Comparison of ENCODE assay signal across 8 cellular contexts in genomic region chr17:38353084-38353604, GRCh38. TPM values are rescaled to one million over a fixed set of nuclear protein-coding genes. Genes with fewer than 3 reads are reported as not detected.
DNase-seq lines count a peak whose midpoint lies in the region; ATAC-seq, FAIRE-seq and TF ChIP-seq lines count a peak whose summit lies in the region.

No MANE protein-coding gene starts in this region.

- H3K79me2 ChIP-seq in neural progenitor cell (ENCODE audit: low read depth) = peaks cover 61% of the 10 kb centered on the region

- peak overlapping the region; percentile 78 for H3K9ac ChIP-seq in neural progenitor cell

- peaks cover 34% of the 10 kb centered on the region for H3K4me1 ChIP-seq in CD4-positive, CD25-positive, alpha-beta regulatory T cell (ENCODE audit: control insufficient read depth, insufficient read depth, low read length, poor library complexity, severe bottlenecking)
- peaks cover 39% of the 10 kb centered on the region for H3K4me1 ChIP-seq in neural progenitor cell

- ATAC-seq in CD4-positive, CD25-positive, alpha-beta regulatory T cell (ENCODE audit: low read depth in 2 of 2) = no peak
- no peak for ATAC-seq in effector memory CD8-positive, alpha-beta T cell (replicated peaks)
- ATAC-seq in HG02884 (IDR thresholded peaks at IDR 0.05; ENCODE audit: unreplicated experiment) = no peak

- TF ChIP-seq CTCF in NB4 (IDR thresholded peaks at IDR 0.05; ENCODE audit: low read depth, low read length) = no peak
- no peak for TF ChIP-seq CTCF in neural progenitor cell (IDR thresholded peaks at IDR 0.05)

- H3K4me1 Mint-ChIP-seq in CD4-positive, CD25-positive, alpha-beta regulatory T cell = peaks cover 11 to 61% (median 47%) of the 10 kb centered on the region in 4 donors
- H3K4me1 Mint-ChIP-seq in effector memory CD8-positive, alpha-beta T cell (ENCODE audit: low read depth in 2 of 2) = peaks cover 43 to 48% of the 10 kb centered on the region in 2 donors
- peaks cover 61% of the 10 kb centered on the region for H3K4me1 Mint-ChIP-seq in neural progenitor cell

- DNase-seq in CD4-positive, CD25-positive, alpha-beta regulatory T cell = peak in 1 of 3 donors; percentile 20
- no peak for DNase-seq in NB4 (ENCODE audit: low read depth)
- no peak for DNase-seq in effector memory CD8-positive, alpha-beta T cell
- DNase-seq in neural progenitor cell (ENCODE audit: low spot score) = no peak
- DNase-seq in H54 (ENCODE audit: insufficient read length, low spot score) = no peak
- no peak for DNase-seq in DMS153 treated with DMSO at 0.1 percent for 48 hours (lab: John Stamatoyannopoulos, UW; ENCODE audit: unreplicated experiment)
- no peak for DNase-seq in NCI-H1436 treated with DMSO at 0.1 percent for 48 hours (lab: John Stamatoyannopoulos, UW)

- H3K9me3 Mint-ChIP-seq in CD4-positive, CD25-positive, alpha-beta regulatory T cell = no peaks in the 10 kb centered on the region
- no peaks in the 10 kb centered on the region for H3K9me3 Mint-ChIP-seq in effector memory CD8-positive, alpha-beta T cell
- H3K9me3 Mint-ChIP-seq in neural progenitor cell = no peaks in the 10 kb centered on the region

- H2AFZ ChIP-seq in neural progenitor cell (replicated peaks) = no peak overlapping the region

- FAIRE-seq in H54 (lab: Jason Lieb, UNC) = no peak

- H3K36me3 ChIP-seq in CD4-positive, CD25-positive, alpha-beta regulatory T cell (ENCODE audit: control insufficient read depth, insufficient read depth, low read length) = no peaks in the 10 kb centered on the region
- H3K36me3 ChIP-seq in neural progenitor cell = no peaks in the 10 kb centered on the region

- H3K4me3 Mint-ChIP-seq in CD4-positive, CD25-positive, alpha-beta regulatory T cell = peak overlapping the region; percentile 85 to 91 (median 86)
- H3K4me3 Mint-ChIP-seq in effector memory CD8-positive, alpha-beta T cell = peak overlapping the region; percentile 78 to 79
- H3K4me3 Mint-ChIP-seq in neural progenitor cell = peak overlapping the region; percentile 90

- TF ChIP-seq POLR2A in NB4 (IDR thresholded peaks at IDR 0.05; ENCODE audit: extremely low read depth, insufficient read length) = no peak
- no peak for TF ChIP-seq POLR2A in H54 (IDR thresholded peaks at IDR 0.05; ENCODE audit: low read depth, low read length)

- H3K27me3 ChIP-seq in CD4-positive, CD25-positive, alpha-beta regulatory T cell (ENCODE audit: control insufficient read depth, insufficient read depth, low read length) = no peaks in the 10 kb centered on the region
- no peaks in the 10 kb centered on the region for H3K27me3 ChIP-seq in neural progenitor cell

- peak overlapping the region in 2 of 3 donors; percentile 64 to 75 for H3K27ac Mint-ChIP-seq in CD4-positive, CD25-positive, alpha-beta regulatory T cell
- H3K27ac Mint-ChIP-seq in effector memory CD8-positive, alpha-beta T cell = peak overlapping the region; percentile 29 to 77
- H3K27ac Mint-ChIP-seq in neural progenitor cell = no peak overlapping the region

- peaks cover 4% of the 10 kb centered on the region for H3K27me3 Mint-ChIP-seq in CD4-positive, CD25-positive, alpha-beta regulatory T cell
- H3K27me3 Mint-ChIP-seq in effector memory CD8-positive, alpha-beta T cell = no peaks in the 10 kb centered on the region
- no peaks in the 10 kb centered on the region for H3K27me3 Mint-ChIP-seq in neural progenitor cell (ENCODE audit: insufficient read depth, low read depth)

- peaks cover 29% of the 10 kb centered on the region for H3F3A ChIP-seq in neural progenitor cell (ENCODE audit: low read depth)

- H3K9me3 ChIP-seq in CD4-positive, CD25-positive, alpha-beta regulatory T cell (ENCODE audit: control insufficient read depth in 2 of 2, low read length in 2 of 2) = no peaks in the 10 kb centered on the region
- no peaks in the 10 kb centered on the region for H3K9me3 ChIP-seq in neural progenitor cell (ENCODE audit: low read depth)

- no peak overlapping the region for H3K27ac ChIP-seq in CD4-positive, CD25-positive, alpha-beta regulatory T cell (ENCODE audit: insufficient read depth, low read length, poor library complexity, severe bottlenecking)
- H3K27ac ChIP-seq in neural progenitor cell = no peak overlapping the region

- peaks cover 56% of the 10 kb centered on the region for H4K20me1 ChIP-seq in neural progenitor cell (ENCODE audit: low read depth)

- peak overlapping the region; percentile 77 for H3K4me3 ChIP-seq in CD4-positive, CD25-positive, alpha-beta regulatory T cell (ENCODE audit: low read depth, low read length)
- H3K4me3 ChIP-seq in NB4 (ENCODE audit: low read depth, low read length) (peak overlapping the region; percentile 65), neural progenitor cell (peak overlapping the region; percentile 88)

- H3K4me2 ChIP-seq in neural progenitor cell = peak overlapping the region; percentile 95

- peaks cover 6% of the 10 kb centered on the region for H3K36me3 Mint-ChIP-seq in CD4-positive, CD25-positive, alpha-beta regulatory T cell
- H3K36me3 Mint-ChIP-seq in effector memory CD8-positive, alpha-beta T cell (ENCODE audit: insufficient read depth) = peaks cover 5% of the 10 kb centered on the region
- peaks cover 3% of the 10 kb centered on the region for H3K36me3 Mint-ChIP-seq in neural progenitor cell

RNA-seq across cellular contexts. Expression of gene SOCS7, which starts 1.5 kb away (rescaled TPM):
- total RNA-seq in CD4-positive, CD25-positive, alpha-beta regulatory T cell = 14.4 TPM
- polyA plus RNA-seq in CD4-positive, CD25-positive, alpha-beta regulatory T cell = under 1 TPM; 0.32 to 0.47 (median 0.38) TPM
- total RNA-seq in neural progenitor cell (ENCODE audit: low replicate concordance) = 17.8 and 27.0 TPM in 2 replicates

RNA-seq across cellular contexts. Expression of gene GPR179, which starts 9.4 kb away (rescaled TPM):
- 0.07 TPM for total RNA-seq in CD4-positive, CD25-positive, alpha-beta regulatory T cell
- not detected for polyA plus RNA-seq in CD4-positive, CD25-positive, alpha-beta regulatory T cell
- total RNA-seq in neural progenitor cell (ENCODE audit: low replicate concordance) = 0.22 TPM in 1 of 2 replicates, not detected in the other

RNA-seq across cellular contexts. Expression of gene MRPL45, which starts 56.2 kb away (rescaled TPM):
- 12.8 TPM for total RNA-seq in CD4-positive, CD25-positive, alpha-beta regulatory T cell
- polyA plus RNA-seq in CD4-positive, CD25-positive, alpha-beta regulatory T cell = 10 to 100 TPM; 27.1 to 35.0 (median 30.5) TPM
- 59.0 and 68.3 TPM in 2 replicates for total RNA-seq in neural progenitor cell (ENCODE audit: low replicate concordance)
